ENCODE assay signal across 8 cellular contexts in genomic region chr11:77636738-77637344, GRCh38. TPM values are rescaled to one million over a fixed set of nuclear protein-coding genes. Genes with fewer than 3 reads are reported as not detected.
A peak's percentile ranks its signal among the peaks of the same experiment; 100 is the strongest.
DNase-seq lines count a peak whose midpoint lies in the region; ATAC-seq and TF ChIP-seq lines count a peak whose summit lies in the region.

No MANE protein-coding gene starts in this region.

- DNase-seq in MV-4-11 (lab: John Stamatoyannopoulos, UW) (peak; percentile 69), breast epithelium (ENCODE audit: low spot score in 2 of 2) (no peak), NCI-H146 (lab: John Stamatoyannopoulos, UW) (no peak), ureter (ENCODE audit: low spot score) (no peak), NCI-H2196 (lab: John Stamatoyannopoulos, UW; ENCODE audit: unreplicated experiment) (no peak)

- TF ChIP-seq POLR2A in breast epithelium (IDR thresholded peaks at IDR 0.05), result no peak

- H3K4me3 ChIP-seq in DOHH2 (ENCODE audit: low read length) (peak overlapping the region; percentile 96), breast epithelium (peak overlapping the region; percentile 80 to 94 (median 92)), mucosa of stomach (ENCODE audit: low read length) (peak overlapping the region; percentile 81)

- TF ChIP-seq CTCF in DOHH2 (IDR thresholded peaks at IDR 0.05; ENCODE audit: low read depth, low read length, poor library complexity, severe bottlenecking) (no peak), breast epithelium (IDR thresholded peaks at IDR 0.05) (no peak)

- H3K79me2 ChIP-seq in DOHH2 (ENCODE audit: control insufficient read depth, low read length), result peaks cover 66% of the 10 kb centered on the region

- no peaks in the 10 kb centered on the region for H3K9me2 ChIP-seq in DOHH2 (replicated peaks; ENCODE audit: control insufficient read depth, low read length)

- H3K27ac ChIP-seq in DOHH2 (ENCODE audit: low read depth, low read length) (peak overlapping the region; percentile 64), breast epithelium (peak overlapping the region in 1 of 2 donors; percentile 83)

- H4K20me1 ChIP-seq in DOHH2 (ENCODE audit: control insufficient read depth, insufficient read depth, low read depth, low read length), result peaks cover 6% of the 10 kb centered on the region; the same call in 1 of the 2 replicates

- peaks cover 47% of the 10 kb centered on the region for H3K36me3 ChIP-seq in DOHH2 (ENCODE audit: control insufficient read depth, low read length)
- no peaks in the 10 kb centered on the region for H3K36me3 ChIP-seq in breast epithelium
- no peaks in the 10 kb centered on the region for H3K36me3 ChIP-seq in mucosa of stomach (ENCODE audit: control insufficient read depth, insufficient read depth, low read length)

- H3K4me1 ChIP-seq in DOHH2 (ENCODE audit: control insufficient read depth, low read length) (peaks cover 43% of the 10 kb centered on the region), breast epithelium (peaks cover 0 to 6% of the 10 kb centered on the region in 2 donors), mucosa of stomach (ENCODE audit: control insufficient read depth, insufficient read depth, low read length) (peaks cover 13% of the 10 kb centered on the region)

- H3F3A ChIP-seq in DOHH2 (ENCODE audit: control insufficient read depth, insufficient read depth), result no peaks in the 10 kb centered on the region

- peak overlapping the region; percentile 73 for H3K9ac ChIP-seq in mucosa of stomach (ENCODE audit: low read length)

- peak overlapping the region; percentile 76 for H3K4me2 ChIP-seq in DOHH2 (ENCODE audit: low read length)

- intact Hi-C loops in breast epithelium (cut with DNase I; ENCODE audit: low total_unique reads), result no loop called here

- ATAC-seq in GM19324 (IDR thresholded peaks at IDR 0.05; ENCODE audit: low FRiP score, unreplicated experiment), result no peak

- no peaks in the 10 kb centered on the region for H3K9me3 ChIP-seq in DOHH2 (ENCODE audit: control insufficient read depth, insufficient read depth, low read length)
- H3K9me3 ChIP-seq in breast epithelium, result no peaks in the 10 kb centered on the region
- H3K9me3 ChIP-seq in mucosa of stomach (ENCODE audit: control insufficient read depth, low read length), result no peaks in the 10 kb centered on the region

- H3K27me3 ChIP-seq in DOHH2 (ENCODE audit: control insufficient read depth, low read length), result no peaks in the 10 kb centered on the region
- H3K27me3 ChIP-seq in breast epithelium, result no peaks in the 10 kb centered on the region
- no peaks in the 10 kb centered on the region for H3K27me3 ChIP-seq in mucosa of stomach (ENCODE audit: control insufficient read depth, insufficient read depth, low read length)

RNA-seq across cellular contexts. Expression of gene CLNS1A, which starts 0.8 kb away (rescaled TPM):
- 100 to 1,000 TPM in 2 of 3 donors, 10 to 100 TPM in 1; 57.4 to 129 (median 110) TPM for total RNA-seq in breast epithelium
- total RNA-seq in ureter, result 108 TPM

RNA-seq across cellular contexts. Expression of gene AQP11, which starts 47.1 kb away (rescaled TPM):
- 1 to 10 TPM in 2 of 3 donors, under 1 TPM in 1; 0.66 to 1.8 (median 1.6) TPM for total RNA-seq in breast epithelium
- 0.34 TPM for total RNA-seq in ureter
